In the genomic region with DNA sequence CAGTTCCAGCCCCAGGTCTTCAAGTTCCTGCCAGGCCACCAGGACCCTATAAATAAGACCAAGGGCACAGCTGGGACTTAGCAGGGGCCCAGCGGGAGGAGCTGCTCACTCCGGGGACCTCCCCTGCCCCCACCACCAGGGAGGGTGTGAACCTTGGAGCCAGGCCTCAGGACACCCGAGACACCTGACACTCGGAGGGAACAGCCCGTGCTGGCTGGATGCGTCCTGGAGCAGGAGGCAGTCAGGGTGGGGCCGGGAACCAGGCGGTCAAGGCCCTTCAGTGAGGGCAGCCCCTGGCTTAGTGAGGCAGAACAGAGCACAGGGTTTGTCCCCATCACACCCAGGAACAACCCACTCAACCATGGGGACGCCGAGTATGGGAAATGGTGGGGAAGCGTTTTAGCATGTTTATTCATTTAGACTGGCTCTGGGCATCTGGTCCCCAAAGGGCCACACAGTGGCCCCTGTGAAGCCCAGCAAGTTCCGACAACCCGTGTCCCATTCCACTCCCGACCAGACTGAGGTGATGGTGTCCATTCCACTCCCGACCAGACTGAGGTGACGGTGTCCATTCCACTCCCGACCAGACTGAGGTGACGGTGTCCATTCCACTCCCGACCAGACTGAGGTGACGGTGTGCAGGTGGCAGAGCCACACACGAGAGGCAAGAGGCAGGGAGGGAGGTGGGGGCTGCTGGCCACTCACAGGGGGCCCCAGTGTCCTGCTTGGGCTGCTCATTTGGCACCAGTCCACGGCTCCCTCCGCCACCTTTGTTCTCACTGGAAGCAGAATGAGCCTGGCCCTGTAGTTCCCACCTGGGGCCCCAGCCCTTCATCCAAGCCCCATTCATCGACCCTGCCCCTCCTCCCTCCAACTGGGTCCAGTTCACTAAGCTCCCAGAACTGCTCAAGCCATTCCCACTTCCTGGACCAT, we compare ENCODE assay signal across 1 cellular context.
TF ChIP-seq lines count a peak whose summit lies in the region.

No MANE protein-coding gene starts in this region.

TF ChIP-seq in HepG2, 621 proteins besides CTCF, POLR2A, EP300 and RAD21 (continued from another document and continues in another):
- TF ChIP-seq, protein P1, sequence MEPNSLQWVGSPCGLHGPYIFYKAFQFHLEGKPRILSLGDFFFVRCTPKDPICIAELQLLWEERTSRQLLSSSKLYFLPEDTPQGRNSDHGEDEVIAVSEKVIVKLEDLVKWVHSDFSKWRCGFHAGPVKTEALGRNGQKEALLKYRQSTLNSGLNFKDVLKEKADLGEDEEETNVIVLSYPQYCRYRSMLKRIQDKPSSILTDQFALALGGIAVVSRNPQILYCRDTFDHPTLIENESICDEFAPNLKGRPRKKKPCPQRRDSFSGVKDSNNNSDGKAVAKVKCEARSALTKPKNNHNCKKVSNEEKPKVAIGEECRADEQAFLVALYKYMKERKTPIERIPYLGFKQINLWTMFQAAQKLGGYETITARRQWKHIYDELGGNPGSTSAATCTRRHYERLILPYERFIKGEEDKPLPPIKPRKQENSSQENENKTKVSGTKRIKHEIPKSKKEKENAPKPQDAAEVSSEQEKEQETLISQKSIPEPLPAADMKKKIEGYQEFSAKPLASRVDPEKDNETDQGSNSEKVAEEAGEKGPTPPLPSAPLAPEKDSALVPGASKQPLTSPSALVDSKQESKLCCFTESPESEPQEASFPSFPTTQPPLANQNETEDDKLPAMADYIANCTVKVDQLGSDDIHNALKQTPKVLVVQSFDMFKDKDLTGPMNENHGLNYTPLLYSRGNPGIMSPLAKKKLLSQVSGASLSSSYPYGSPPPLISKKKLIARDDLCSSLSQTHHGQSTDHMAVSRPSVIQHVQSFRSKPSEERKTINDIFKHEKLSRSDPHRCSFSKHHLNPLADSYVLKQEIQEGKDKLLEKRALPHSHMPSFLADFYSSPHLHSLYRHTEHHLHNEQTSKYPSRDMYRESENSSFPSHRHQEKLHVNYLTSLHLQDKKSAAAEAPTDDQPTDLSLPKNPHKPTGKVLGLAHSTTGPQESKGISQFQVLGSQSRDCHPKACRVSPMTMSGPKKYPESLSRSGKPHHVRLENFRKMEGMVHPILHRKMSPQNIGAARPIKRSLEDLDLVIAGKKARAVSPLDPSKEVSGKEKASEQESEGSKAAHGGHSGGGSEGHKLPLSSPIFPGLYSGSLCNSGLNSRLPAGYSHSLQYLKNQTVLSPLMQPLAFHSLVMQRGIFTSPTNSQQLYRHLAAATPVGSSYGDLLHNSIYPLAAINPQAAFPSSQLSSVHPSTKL (CRISPR knock-in tag; IDR thresholded peaks at IDR 0.05), result peak; percentile 49
- TF ChIP-seq RFX3 (CRISPR knock-in tag; IDR thresholded peaks at IDR 0.05) (no peak), KDM3A (CRISPR knock-in tag; IDR thresholded peaks at IDR 0.05; ENCODE audit: low read depth) (no peak; the same call in 1 of the 2 replicates), KLF12 (CRISPR knock-in tag; IDR thresholded peaks at IDR 0.05; ENCODE audit: borderline replicate concordance) (peak; percentile 30; the same call in 1 of the 2 replicates), HNRNPL (IDR thresholded peaks at IDR 0.05; ENCODE audit: low read depth, low read length) (peak; percentile 80), SP140L (CRISPR knock-in tag; IDR thresholded peaks at IDR 0.05; ENCODE audit: borderline replicate concordance) (no peak), ZNF652 (CRISPR knock-in tag; IDR thresholded peaks at IDR 0.05; ENCODE audit: borderline replicate concordance, low read depth) (0 out of 2 replicates have a peak, but pooled peaks have one; percentile 26), ZNF367 (CRISPR knock-in tag; IDR thresholded peaks at IDR 0.05; ENCODE audit: borderline replicate concordance) (no peak), ATF7-NPFF (CRISPR knock-in tag; IDR thresholded peaks at IDR 0.05; ENCODE audit: low read depth) (0 out of 2 replicates have a peak, but pooled peaks have one; percentile 22), BCL6 (CRISPR knock-in tag; IDR thresholded peaks at IDR 0.05) (peak; percentile 42; the same call in 1 of the 2 replicates), ZNF354B (CRISPR knock-in tag; IDR thresholded peaks at IDR 0.05) (no peak), ELF3 (CRISPR knock-in tag; IDR thresholded peaks at IDR 0.05) (peak; percentile 8), ZNF83 (CRISPR knock-in tag; IDR thresholded peaks at IDR 0.05; ENCODE audit: borderline replicate concordance) (peak; percentile 17; the same call in 1 of the 2 replicates), ZSCAN21 (CRISPR knock-in tag; IDR thresholded peaks at IDR 0.05; ENCODE audit: borderline replicate concordance) (0 out of 2 replicates have a peak, but pooled peaks have one; percentile 19), ZNF660 (CRISPR knock-in tag; IDR thresholded peaks at IDR 0.05; ENCODE audit: borderline replicate concordance, low read depth) (no peak), MIER3 (CRISPR knock-in tag; IDR thresholded peaks at IDR 0.05; ENCODE audit: borderline replicate concordance) (peak; percentile 29; the same call in 1 of the 2 replicates), NFKB2 (CRISPR knock-in tag; IDR thresholded peaks at IDR 0.05; ENCODE audit: borderline replicate concordance) (peak; percentile 33; the same call in 1 of the 2 replicates), ZNF468 (CRISPR knock-in tag; IDR thresholded peaks at IDR 0.05) (no peak), DNMT1 (CRISPR knock-in tag; IDR thresholded peaks at IDR 0.05) (no peak)
- TF ChIP-seq, protein P2, sequence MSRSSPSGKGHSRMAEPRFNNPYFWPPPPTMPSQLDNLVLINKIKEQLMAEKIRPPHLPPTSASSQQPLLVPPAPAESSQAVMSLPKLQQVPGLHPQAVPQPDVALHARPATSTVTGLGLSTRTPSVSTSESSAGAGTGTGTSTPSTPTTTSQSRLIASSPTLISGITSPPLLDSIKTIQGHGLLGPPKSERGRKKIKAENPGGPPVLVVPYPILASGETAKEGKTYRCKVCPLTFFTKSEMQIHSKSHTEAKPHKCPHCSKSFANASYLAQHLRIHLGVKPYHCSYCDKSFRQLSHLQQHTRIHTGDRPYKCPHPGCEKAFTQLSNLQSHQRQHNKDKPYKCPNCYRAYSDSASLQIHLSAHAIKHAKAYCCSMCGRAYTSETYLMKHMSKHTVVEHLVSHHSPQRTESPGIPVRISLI (CRISPR knock-in tag; IDR thresholded peaks at IDR 0.05; ENCODE audit: borderline replicate concordance), result peak; percentile 93
- TF ChIP-seq, protein P3, sequence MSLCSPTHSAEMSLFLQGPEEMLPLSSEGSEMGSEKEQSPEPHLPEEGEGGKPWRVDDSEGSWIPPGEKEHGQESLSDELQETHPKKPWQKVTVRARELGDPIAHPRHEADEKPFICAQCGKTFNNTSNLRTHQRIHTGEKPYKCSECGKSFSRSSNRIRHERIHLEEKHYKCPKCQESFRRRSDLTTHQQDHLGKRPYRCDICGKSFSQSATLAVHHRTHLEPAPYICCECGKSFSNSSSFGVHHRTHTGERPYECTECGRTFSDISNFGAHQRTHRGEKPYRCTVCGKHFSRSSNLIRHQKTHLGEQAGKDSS (CRISPR knock-in tag; IDR thresholded peaks at IDR 0.05; ENCODE audit: borderline replicate concordance, low read depth), result 0 out of 2 replicates have a peak, but pooled peaks have one; percentile 8
- TF ChIP-seq, protein P4, sequence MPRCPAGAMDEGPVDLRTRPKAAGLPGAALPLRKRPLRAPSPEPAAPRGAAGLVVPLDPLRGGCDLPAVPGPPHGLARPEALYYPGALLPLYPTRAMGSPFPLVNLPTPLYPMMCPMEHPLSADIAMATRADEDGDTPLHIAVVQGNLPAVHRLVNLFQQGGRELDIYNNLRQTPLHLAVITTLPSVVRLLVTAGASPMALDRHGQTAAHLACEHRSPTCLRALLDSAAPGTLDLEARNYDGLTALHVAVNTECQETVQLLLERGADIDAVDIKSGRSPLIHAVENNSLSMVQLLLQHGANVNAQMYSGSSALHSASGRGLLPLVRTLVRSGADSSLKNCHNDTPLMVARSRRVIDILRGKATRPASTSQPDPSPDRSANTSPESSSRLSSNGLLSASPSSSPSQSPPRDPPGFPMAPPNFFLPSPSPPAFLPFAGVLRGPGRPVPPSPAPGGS (CRISPR knock-in tag; IDR thresholded peaks at IDR 0.05), result 0 out of 2 replicates have a peak, but pooled peaks have one; percentile 13
- TF ChIP-seq, protein P5, sequence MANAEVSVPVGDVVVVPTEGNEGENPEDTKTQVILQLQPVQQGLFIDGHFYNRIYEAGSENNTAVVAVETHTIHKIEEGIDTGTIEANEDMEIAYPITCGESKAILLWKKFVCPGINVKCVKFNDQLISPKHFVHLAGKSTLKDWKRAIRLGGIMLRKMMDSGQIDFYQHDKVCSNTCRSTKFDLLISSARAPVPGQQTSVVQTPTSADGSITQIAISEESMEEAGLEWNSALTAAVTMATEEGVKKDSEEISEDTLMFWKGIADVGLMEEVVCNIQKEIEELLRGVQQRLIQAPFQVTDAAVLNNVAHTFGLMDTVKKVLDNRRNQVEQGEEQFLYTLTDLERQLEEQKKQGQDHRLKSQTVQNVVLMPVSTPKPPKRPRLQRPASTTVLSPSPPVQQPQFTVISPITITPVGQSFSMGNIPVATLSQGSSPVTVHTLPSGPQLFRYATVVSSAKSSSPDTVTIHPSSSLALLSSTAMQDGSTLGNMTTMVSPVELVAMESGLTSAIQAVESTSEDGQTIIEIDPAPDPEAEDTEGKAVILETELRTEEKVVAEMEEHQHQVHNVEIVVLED (CRISPR knock-in tag; IDR thresholded peaks at IDR 0.05; ENCODE audit: borderline replicate concordance), result peak; percentile 19; the same call in 1 of the 2 replicates
- TF ChIP-seq, protein P6, sequence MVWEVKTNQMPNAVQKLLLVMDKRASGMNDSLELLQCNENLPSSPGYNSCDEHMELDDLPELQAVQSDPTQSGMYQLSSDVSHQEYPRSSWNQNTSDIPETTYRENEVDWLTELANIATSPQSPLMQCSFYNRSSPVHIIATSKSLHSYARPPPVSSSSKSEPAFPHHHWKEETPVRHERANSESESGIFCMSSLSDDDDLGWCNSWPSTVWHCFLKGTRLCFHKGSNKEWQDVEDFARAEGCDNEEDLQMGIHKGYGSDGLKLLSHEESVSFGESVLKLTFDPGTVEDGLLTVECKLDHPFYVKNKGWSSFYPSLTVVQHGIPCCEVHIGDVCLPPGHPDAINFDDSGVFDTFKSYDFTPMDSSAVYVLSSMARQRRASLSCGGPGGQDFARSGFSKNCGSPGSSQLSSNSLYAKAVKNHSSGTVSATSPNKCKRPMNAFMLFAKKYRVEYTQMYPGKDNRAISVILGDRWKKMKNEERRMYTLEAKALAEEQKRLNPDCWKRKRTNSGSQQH (CRISPR knock-in tag; IDR thresholded peaks at IDR 0.05; ENCODE audit: low read depth), result no peak
- TF ChIP-seq, protein P7, sequence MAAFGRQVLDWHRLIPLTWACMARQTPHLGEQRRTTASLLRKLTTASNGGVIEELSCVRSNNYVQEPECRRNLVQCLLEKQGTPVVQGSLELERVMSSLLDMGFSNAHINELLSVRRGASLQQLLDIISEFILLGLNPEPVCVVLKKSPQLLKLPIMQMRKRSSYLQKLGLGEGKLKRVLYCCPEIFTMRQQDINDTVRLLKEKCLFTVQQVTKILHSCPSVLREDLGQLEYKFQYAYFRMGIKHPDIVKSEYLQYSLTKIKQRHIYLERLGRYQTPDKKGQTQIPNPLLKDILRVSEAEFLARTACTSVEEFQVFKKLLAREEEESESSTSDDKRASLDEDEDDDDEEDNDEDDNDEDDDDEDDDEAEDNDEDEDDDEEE (CRISPR knock-in tag; IDR thresholded peaks at IDR 0.05), result no peak
- TF ChIP-seq, protein P8, sequence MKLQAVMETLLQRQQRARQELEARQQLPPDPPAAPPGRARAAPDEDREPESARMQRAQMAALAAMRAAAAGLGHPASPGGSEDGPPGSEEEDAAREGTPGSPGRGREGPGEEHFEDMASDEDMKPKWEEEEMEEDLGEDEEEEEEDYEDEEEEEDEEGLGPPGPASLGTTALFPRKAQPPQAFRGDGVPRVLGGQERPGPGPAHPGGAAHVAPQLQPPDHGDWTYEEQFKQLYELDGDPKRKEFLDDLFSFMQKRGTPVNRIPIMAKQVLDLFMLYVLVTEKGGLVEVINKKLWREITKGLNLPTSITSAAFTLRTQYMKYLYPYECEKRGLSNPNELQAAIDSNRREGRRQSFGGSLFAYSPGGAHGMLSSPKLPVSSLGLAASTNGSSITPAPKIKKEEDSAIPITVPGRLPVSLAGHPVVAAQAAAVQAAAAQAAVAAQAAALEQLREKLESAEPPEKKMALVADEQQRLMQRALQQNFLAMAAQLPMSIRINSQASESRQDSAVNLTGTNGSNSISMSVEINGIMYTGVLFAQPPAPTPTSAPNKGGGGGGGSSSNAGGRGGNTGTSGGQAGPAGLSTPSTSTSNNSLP (IDR thresholded peaks at IDR 0.05; ENCODE audit: low read depth, low read length), result no peak
- TF ChIP-seq, protein P9, sequence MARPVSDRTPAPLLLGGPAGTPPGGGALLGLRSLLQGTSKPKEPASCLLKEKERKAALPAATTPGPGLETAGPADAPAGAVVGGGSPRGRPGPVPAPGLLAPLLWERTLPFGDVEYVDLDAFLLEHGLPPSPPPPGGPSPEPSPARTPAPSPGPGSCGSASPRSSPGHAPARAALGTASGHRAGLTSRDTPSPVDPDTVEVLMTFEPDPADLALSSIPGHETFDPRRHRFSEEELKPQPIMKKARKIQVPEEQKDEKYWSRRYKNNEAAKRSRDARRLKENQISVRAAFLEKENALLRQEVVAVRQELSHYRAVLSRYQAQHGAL (CRISPR knock-in tag; IDR thresholded peaks at IDR 0.05; ENCODE audit: not compliant biosample characterization), result no peak
- TF ChIP-seq, protein P10, sequence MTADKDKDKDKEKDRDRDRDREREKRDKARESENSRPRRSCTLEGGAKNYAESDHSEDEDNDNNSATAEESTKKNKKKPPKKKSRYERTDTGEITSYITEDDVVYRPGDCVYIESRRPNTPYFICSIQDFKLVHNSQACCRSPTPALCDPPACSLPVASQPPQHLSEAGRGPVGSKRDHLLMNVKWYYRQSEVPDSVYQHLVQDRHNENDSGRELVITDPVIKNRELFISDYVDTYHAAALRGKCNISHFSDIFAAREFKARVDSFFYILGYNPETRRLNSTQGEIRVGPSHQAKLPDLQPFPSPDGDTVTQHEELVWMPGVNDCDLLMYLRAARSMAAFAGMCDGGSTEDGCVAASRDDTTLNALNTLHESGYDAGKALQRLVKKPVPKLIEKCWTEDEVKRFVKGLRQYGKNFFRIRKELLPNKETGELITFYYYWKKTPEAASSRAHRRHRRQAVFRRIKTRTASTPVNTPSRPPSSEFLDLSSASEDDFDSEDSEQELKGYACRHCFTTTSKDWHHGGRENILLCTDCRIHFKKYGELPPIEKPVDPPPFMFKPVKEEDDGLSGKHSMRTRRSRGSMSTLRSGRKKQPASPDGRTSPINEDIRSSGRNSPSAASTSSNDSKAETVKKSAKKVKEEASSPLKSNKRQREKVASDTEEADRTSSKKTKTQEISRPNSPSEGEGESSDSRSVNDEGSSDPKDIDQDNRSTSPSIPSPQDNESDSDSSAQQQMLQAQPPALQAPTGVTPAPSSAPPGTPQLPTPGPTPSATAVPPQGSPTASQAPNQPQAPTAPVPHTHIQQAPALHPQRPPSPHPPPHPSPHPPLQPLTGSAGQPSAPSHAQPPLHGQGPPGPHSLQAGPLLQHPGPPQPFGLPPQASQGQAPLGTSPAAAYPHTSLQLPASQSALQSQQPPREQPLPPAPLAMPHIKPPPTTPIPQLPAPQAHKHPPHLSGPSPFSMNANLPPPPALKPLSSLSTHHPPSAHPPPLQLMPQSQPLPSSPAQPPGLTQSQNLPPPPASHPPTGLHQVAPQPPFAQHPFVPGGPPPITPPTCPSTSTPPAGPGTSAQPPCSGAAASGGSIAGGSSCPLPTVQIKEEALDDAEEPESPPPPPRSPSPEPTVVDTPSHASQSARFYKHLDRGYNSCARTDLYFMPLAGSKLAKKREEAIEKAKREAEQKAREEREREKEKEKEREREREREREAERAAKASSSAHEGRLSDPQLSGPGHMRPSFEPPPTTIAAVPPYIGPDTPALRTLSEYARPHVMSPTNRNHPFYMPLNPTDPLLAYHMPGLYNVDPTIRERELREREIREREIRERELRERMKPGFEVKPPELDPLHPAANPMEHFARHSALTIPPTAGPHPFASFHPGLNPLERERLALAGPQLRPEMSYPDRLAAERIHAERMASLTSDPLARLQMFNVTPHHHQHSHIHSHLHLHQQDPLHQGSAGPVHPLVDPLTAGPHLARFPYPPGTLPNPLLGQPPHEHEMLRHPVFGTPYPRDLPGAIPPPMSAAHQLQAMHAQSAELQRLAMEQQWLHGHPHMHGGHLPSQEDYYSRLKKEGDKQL (CRISPR knock-in tag; IDR thresholded peaks at IDR 0.05; ENCODE audit: low read depth), result no peak
